15 cellular contexts compared by ENCODE assay signal in the genomic region with DNA sequence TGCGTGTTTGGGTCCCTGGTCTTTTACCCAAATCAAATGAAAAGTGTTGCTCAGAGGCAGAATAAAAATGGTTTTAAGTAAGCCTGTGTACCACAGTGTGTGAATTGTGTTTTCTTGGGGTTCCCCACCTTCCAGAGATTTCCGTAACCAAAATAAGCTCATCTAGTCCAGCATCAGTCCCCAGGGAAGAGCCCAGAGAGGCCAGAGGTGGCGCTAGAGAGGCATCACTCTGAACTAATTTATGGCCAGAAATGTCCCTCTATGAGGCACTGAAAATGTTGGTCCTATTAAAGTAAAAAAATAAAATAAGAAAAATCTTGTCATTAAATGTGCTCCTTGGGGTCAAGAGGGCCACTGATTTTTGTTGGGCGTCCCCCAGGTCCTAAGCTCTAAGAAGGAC. TPM values are rescaled to one million over a fixed set of nuclear protein-coding genes. Genes with fewer than 3 reads are reported as not detected.
DNase-seq lines count a peak whose midpoint lies in the region; ATAC-seq and TF ChIP-seq lines count a peak whose summit lies in the region.
"Had no signal": no experiment of that assay in that cellular context is flagged by ENCODE, and none has a peak within 500 bp of the region (broad histone marks: within the 10 kb centered on the region; RNA-seq: fewer than 3 reads in every experiment).

No MANE protein-coding gene starts in this region.

- no peak overlapping the region for H2AK5ac ChIP-seq in IMR-90 (ENCODE audit: low read depth, low read length)

- TF ChIP-seq RAD21 in IMR-90 (IDR thresholded peaks at IDR 0.05; ENCODE audit: low read length): no peak

- no peaks in the 10 kb centered on the region for H3K79me1 ChIP-seq in IMR-90 (ENCODE audit: low read depth in 1 of 2, low read length in 2 of 2)

- no peaks in the 10 kb centered on the region for H3K9me3 ChIP-seq in IMR-90 (ENCODE audit: control insufficient read depth, insufficient read depth, low read length)
- H3K9me3 ChIP-seq in parathyroid adenoma (ENCODE audit: control insufficient read depth, low read length): no peaks in the 10 kb centered on the region
- H3K9me3 ChIP-seq: body of pancreas, right atrium auricular region had no signal

- H3K4ac ChIP-seq in IMR-90 (ENCODE audit: low read depth, low read length): no peak overlapping the region

- WGBS in IMR-90 (ENCODE audit: extremely low coverage in 2 of 2, insufficient read length in 1 of 2), 2 experiments: no CpG with 5 or more reads among the region's 4 CpGs

- H2AFZ ChIP-seq in IMR-90 (replicated peaks; ENCODE audit: low read length, poor library complexity) (no peak overlapping the region), parathyroid adenoma (peak overlapping the region; percentile 27)

- no peak overlapping the region for H2BK20ac ChIP-seq in IMR-90 (ENCODE audit: low read depth, low read length)

- no peak overlapping the region for H3K23ac ChIP-seq in IMR-90 (ENCODE audit: low read depth, low read length)

- TF ChIP-seq CTCF in GM06990 (IDR thresholded peaks at IDR 0.05; ENCODE audit: insufficient read depth, low read length, poor library complexity, severe bottlenecking) (peak; percentile 33), IMR-90 (conservative IDR thresholded peaks at IDR 0.05; ENCODE audit: low read depth, low read length) (0 out of 2 replicates have a peak, but pooled peaks have one; percentile 10), cardiac fibroblast (IDR thresholded peaks at IDR 0.05; ENCODE audit: low read depth, low read length) (peak; percentile 43), parathyroid adenoma (IDR thresholded peaks at IDR 0.05) (peak; percentile 36)

- H2BK5ac ChIP-seq in IMR-90 (ENCODE audit: low read depth, low read length, poor library complexity, severe bottlenecking): no peak overlapping the region

- H3K9me1 ChIP-seq in IMR-90 (ENCODE audit: insufficient read depth, low read length): no peaks in the 10 kb centered on the region

- DNase-seq in GM06990 (ENCODE audit: extremely low read depth, insufficient read length): no peak
- DNase-seq in IMR-90: no peak
- no peak for DNase-seq in cardiac fibroblast (ENCODE audit: low read depth in 2 of 2)
- no peak for DNase-seq in NCI-H2107 (lab: John Stamatoyannopoulos, UW)
- DNase-seq: activated B cell treated with CpG ODN at 0.5 μM for 24 hours, body of pancreas, NCI-H1092, substantia nigra had no signal

- H3K79me2 ChIP-seq in parathyroid adenoma: no peaks in the 10 kb centered on the region

- no peak overlapping the region for H3K14ac ChIP-seq in IMR-90 (replicated peaks; ENCODE audit: low read depth, low read length)

- H3K56ac ChIP-seq in IMR-90 (ENCODE audit: extremely low read depth, insufficient read depth, low read length): no peak overlapping the region

- H3K9ac ChIP-seq in IMR-90 (ENCODE audit: low read depth, low read length) (no peak overlapping the region), parathyroid adenoma (no peak overlapping the region)

- no peak overlapping the region for H2BK120ac ChIP-seq in IMR-90 (ENCODE audit: low read depth, low read length)

- no peak overlapping the region for H4K5ac ChIP-seq in IMR-90 (ENCODE audit: low read depth, low read length)

- H3K4me3 ChIP-seq in GM06990 (replicated peaks; ENCODE audit: low read depth, low read length) (no peak overlapping the region), IMR-90 (ENCODE audit: insufficient read depth, low read depth, low read length) (no peak overlapping the region), cardiac fibroblast (replicated peaks in 1 of 2; ENCODE audit: low read depth in 2 of 2, low read length in 2 of 2) (no peak overlapping the region), parathyroid adenoma (ENCODE audit: low read depth, low read length) (no peak overlapping the region)
- H3K4me3 ChIP-seq: body of pancreas, right atrium auricular region had no signal

- in situ Hi-C loops in IMR-90 (cut with MboI; ENCODE audit: low sequenced_read_pairs): no loop called here

- no TSS peak for BruUV-seq in IMR-90 (replicated peaks; lab: Mats Ljungman, UMichigan)

- no peaks in the 10 kb centered on the region for H3K36me3 ChIP-seq in GM06990 (ENCODE audit: control insufficient read depth, insufficient read depth, low read length)
- H3K36me3 ChIP-seq in IMR-90 (ENCODE audit: control insufficient read depth, insufficient read depth, low read length): no peaks in the 10 kb centered on the region
- H3K36me3 ChIP-seq in parathyroid adenoma (ENCODE audit: control insufficient read depth, insufficient read depth, low read length): no peaks in the 10 kb centered on the region
- H3K36me3 ChIP-seq: right atrium auricular region had no signal

- H2BK15ac ChIP-seq in IMR-90 (ENCODE audit: low read depth, low read length): no peak overlapping the region

- H3K4me2 ChIP-seq in IMR-90 (ENCODE audit: low read depth, low read length) (no peak overlapping the region), parathyroid adenoma (ENCODE audit: low read length) (no peak overlapping the region)

- H2AK9ac ChIP-seq in IMR-90 (replicated peaks; ENCODE audit: low read depth, low read length, poor library complexity): no peak overlapping the region

- no peak for ATAC-seq in IMR-90 (ENCODE audit: low read depth)
- no peak for ATAC-seq in HG03520 (IDR thresholded peaks at IDR 0.05; ENCODE audit: unreplicated experiment)
- no peak for ATAC-seq in HG02970 (IDR thresholded peaks at IDR 0.05; ENCODE audit: low FRiP score, unreplicated experiment)
- ATAC-seq: body of pancreas had no signal

- no peaks in the 10 kb centered on the region for H4K20me1 ChIP-seq in IMR-90 (ENCODE audit: insufficient read depth, low read length)

- CTCF ChIA-PET in IMR-90 (lab: Yijun Ruan, JAX): interaction anchor here (0.7 kb wide), 2 partner anchors 138 to 259 kb away, joined by 4 read pairs; no protein-coding TSS in a partner anchor

- H4K91ac ChIP-seq in IMR-90 (ENCODE audit: insufficient read depth, low read depth, low read length): no peak overlapping the region

- no peak for TF ChIP-seq POLR2A in IMR-90 (IDR thresholded peaks at IDR 0.05; ENCODE audit: low read depth, low read length)

- H3K4me1 ChIP-seq in IMR-90 (ENCODE audit: control insufficient read depth, insufficient read depth, low read length): no peaks in the 10 kb centered on the region
- peaks cover 24% of the 10 kb centered on the region for H3K4me1 ChIP-seq in parathyroid adenoma
- H3K4me1 ChIP-seq: body of pancreas, right atrium auricular region had no signal

- intact Hi-C loops in IMR-90 (cut with micrococcal nuclease): no loop called here

- H3K18ac ChIP-seq in IMR-90 (ENCODE audit: low read depth, low read length): no peak overlapping the region

- dilution Hi-C loops in IMR-90 (cut with HindIII; ENCODE audit: low sequenced_read_pairs, unreplicated experiment): no loop called here

- H3K27ac ChIP-seq in IMR-90 (ENCODE audit: insufficient read depth, low read length) (no peak overlapping the region), parathyroid adenoma (no peak overlapping the region)
- H3K27ac ChIP-seq: body of pancreas, epithelial cell of prostate, HL-60, right atrium auricular region had no signal

- POLR2A ChIA-PET in IMR-90 (lab: Charles Lee; ENCODE audit: unreplicated experiment): no interaction called here

- H4K8ac ChIP-seq in IMR-90 (ENCODE audit: low read depth in 2 of 2, low read length in 2 of 2): no peak overlapping the region

- H3K27me3 ChIP-seq in GM06990 (replicated peaks; ENCODE audit: control insufficient read depth, insufficient read depth, low read length): no peaks in the 10 kb centered on the region
- no peaks in the 10 kb centered on the region for H3K27me3 ChIP-seq in IMR-90 (ENCODE audit: control insufficient read depth, insufficient read depth, low read length)
- H3K27me3 ChIP-seq in parathyroid adenoma (ENCODE audit: control insufficient read depth, insufficient read depth, low read length): no peaks in the 10 kb centered on the region
- H3K27me3 ChIP-seq: body of pancreas, right atrium auricular region had no signal

TF ChIP-seq in IMR-90, 13 proteins besides CTCF, POLR2A, EP300 and RAD21 (continues in another document):
- TF ChIP-seq RCOR1 (IDR thresholded peaks at IDR 0.05; ENCODE audit: insufficient replicate concordance, low read length) (no peak), CEBPB (IDR thresholded peaks at IDR 0.05; ENCODE audit: low read depth, low read length) (no peak), RFX5 (IDR thresholded peaks at IDR 0.05; ENCODE audit: low read depth, low read length) (no peak), MAFK (IDR thresholded peaks at IDR 0.05; ENCODE audit: low read depth, low read length) (no peak), CHD1 (IDR thresholded peaks at IDR 0.05; ENCODE audit: low read depth, low read length) (no peak), NFE2L2 (IDR thresholded peaks at IDR 0.05; ENCODE audit: low read depth, low read length) (no peak), MXI1 (IDR thresholded peaks at IDR 0.05; ENCODE audit: borderline replicate concordance, low read depth, low read length) (no peak), SMC3 (IDR thresholded peaks at IDR 0.05; ENCODE audit: low read depth, low read length) (no peak), FOS (IDR thresholded peaks at IDR 0.05; ENCODE audit: low read depth, low read length) (no peak)
- TF ChIP-seq, protein P1, sequence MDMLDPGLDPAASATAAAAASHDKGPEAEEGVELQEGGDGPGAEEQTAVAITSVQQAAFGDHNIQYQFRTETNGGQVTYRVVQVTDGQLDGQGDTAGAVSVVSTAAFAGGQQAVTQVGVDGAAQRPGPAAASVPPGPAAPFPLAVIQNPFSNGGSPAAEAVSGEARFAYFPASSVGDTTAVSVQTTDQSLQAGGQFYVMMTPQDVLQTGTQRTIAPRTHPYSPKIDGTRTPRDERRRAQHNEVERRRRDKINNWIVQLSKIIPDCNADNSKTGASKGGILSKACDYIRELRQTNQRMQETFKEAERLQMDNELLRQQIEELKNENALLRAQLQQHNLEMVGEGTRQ (IDR thresholded peaks at IDR 0.05; ENCODE audit: low read depth, low read length): no peak

RNA-seq across cellular contexts. Expression of a gene that starts 24.9 kb away (rescaled TPM):
- 6.9 and 9.7 TPM in 2 replicates for total RNA-seq in IMR-90 (2012; rRNA removed)
- polyA plus RNA-seq in IMR-90 (2012; rRNA removed): 18.6 and 19.3 TPM in 2 replicates
- 6.5 and 11.0 TPM in 2 replicates for polyA plus RNA-seq in IMR-90 (2012; cell fraction: cytosol; rRNA removed)
- polyA plus RNA-seq in IMR-90 (2012; cell fraction: nucleus; rRNA removed; ENCODE audit: low replicate concordance): 21.8 and 37.8 TPM in 2 replicates

RNA-seq across cellular contexts. Expression of a gene that starts 49.4 kb away (rescaled TPM):
- not detected in 2 replicates for total RNA-seq in IMR-90 (2012; rRNA removed)
- polyA plus RNA-seq in IMR-90 (2012; rRNA removed): not detected in 2 replicates
- polyA plus RNA-seq in IMR-90 (2012; cell fraction: cytosol; rRNA removed): not detected in 2 replicates
- polyA plus RNA-seq in IMR-90 (2012; cell fraction: nucleus; rRNA removed; ENCODE audit: low replicate concordance): not detected in 2 replicates
- total RNA-seq: activated B cell treated with CpG ODN at 0.5 μM for 24 hours; activated T-helper 1 cell treated with anti-CD3 and anti-CD28 coated beads, Interleukin-12 subunit alpha, Interleukin-12 subunit beta, Interleukin-2, Interleukin-4 antibody, amounts not matched to agents 30 ng/mL and 10 ng/mL and 1 ng/mL, durations not matched to agents 14 hours and 24 hours and 36 hours had no signal
